ENCODE assay signal across 8 cellular contexts in genomic region chr17:27760069-27760885, GRCh38. TPM values are rescaled to one million over a fixed set of nuclear protein-coding genes. Genes with fewer than 3 reads are reported as not detected.
DNase-seq lines count a peak whose midpoint lies in the region; ATAC-seq and TF ChIP-seq lines count a peak whose summit lies in the region.

No MANE protein-coding gene starts in this region.

- peaks cover 1 to 2% (median 1%) of the 10 kb centered on the region in 3 donors for H3K27me3 Mint-ChIP-seq in immature natural killer cell (ENCODE audit: low read depth in 3 of 3)

- H3K27ac Mint-ChIP-seq in immature natural killer cell, result no peak overlapping the region

- no peaks in the 10 kb centered on the region for H3K36me3 Mint-ChIP-seq in immature natural killer cell

- no peak for ATAC-seq in GM21737 (IDR thresholded peaks at IDR 0.05; ENCODE audit: unreplicated experiment)

- no peaks in the 10 kb centered on the region for H3K4me1 Mint-ChIP-seq in immature natural killer cell

- H3K4me3 Mint-ChIP-seq in immature natural killer cell, result no peak overlapping the region

- peak; percentile 42 for DNase-seq in EH (ENCODE audit: low read depth)
- peak; percentile 38 for DNase-seq in Jurkat, Clone E6-1 (ENCODE audit: low read depth, low spot score)
- DNase-seq in T-helper 9 cell, result peak; percentile 69
- no peak for DNase-seq in astrocyte of the cerebellum (ENCODE audit: low read depth)
- peak; percentile 43 to 51 (median 47) for DNase-seq in immature natural killer cell
- DNase-seq in stimulated activated CD4-positive, alpha-beta T cell treated with anti-CD3 and anti-CD28 coated beads, Interleukin-15, amount 100 ng/mL, for 24 hours, result peak; percentile 81
- no peak for DNase-seq in NCI-H128 (lab: John Stamatoyannopoulos, UW; ENCODE audit: unreplicated experiment)

- peak; percentile 90 for TF ChIP-seq CTCF in astrocyte of the cerebellum (IDR thresholded peaks at IDR 0.05; ENCODE audit: low read depth, low read length, missing control alignments)

- no peak overlapping the region for H3K4me3 ChIP-seq in Jurkat, Clone E6-1 (ENCODE audit: low read length)
- H3K4me3 ChIP-seq in astrocyte of the cerebellum (ENCODE audit: low read depth, low read length), result no peak overlapping the region

- no peaks in the 10 kb centered on the region for H3K9me3 Mint-ChIP-seq in immature natural killer cell

- in situ Hi-C loops in astrocyte of the cerebellum (cut with HindIII; ENCODE audit: low sequenced_read_pairs), result no loop called here

RNA-seq across cellular contexts. Expression of gene NOS2, which starts 40.1 kb away (rescaled TPM):
- polyA plus RNA-seq in Jurkat, Clone E6-1 (2012; ENCODE audit: insufficient read depth, insufficient read length), result not detected
- polyA plus RNA-seq in immature natural killer cell, result not detected

Comparison
In these comparisons a context has a peak if more than half of its experiments do, and no peak if none do; other contexts are left out.
1. DNase-seq: peak in EH (single experiment), Jurkat, Clone E6-1 (single experiment), T-helper 9 cell (single experiment), immature natural killer cell (3 of 3) and stimulated activated CD4-positive, alpha-beta T cell treated with anti-CD3 and anti-CD28 coated beads, Interleukin-15, amount 100 ng/mL, for 24 hours (single experiment); none in astrocyte of the cerebellum (single experiment) and NCI-H128 (single experiment).